8 cellular contexts compared by ENCODE assay signal in genomic region chr1:30929135-30929889, GRCh38. TPM values are rescaled to one million over a fixed set of nuclear protein-coding genes. Genes with fewer than 3 reads are reported as not detected.
A peak's percentile ranks its signal among the peaks of the same experiment; 100 is the strongest.
DNase-seq lines count a peak whose midpoint lies in the region; ATAC-seq and TF ChIP-seq lines count a peak whose summit lies in the region.

No MANE protein-coding gene starts in this region.

- H3K9me2 ChIP-seq in hepatocyte (replicated peaks; ENCODE audit: insufficient read depth) = no peaks in the 10 kb centered on the region

- peaks cover 5% of the 10 kb centered on the region for H4K20me1 ChIP-seq in hepatocyte (ENCODE audit: insufficient read depth, poor library complexity, severe bottlenecking)

- no peaks in the 10 kb centered on the region for H3K27me3 ChIP-seq in hepatocyte

- ATAC-seq in GM18873 (IDR thresholded peaks at IDR 0.05; ENCODE audit: low FRiP score, unreplicated experiment) (no peak), GM18519 (IDR thresholded peaks at IDR 0.05; ENCODE audit: low FRiP score, unreplicated experiment) (no peak)

- no peak overlapping the region for H3K27ac ChIP-seq in hepatocyte

- WGBS in hepatocyte (ENCODE audit: low lambda C conversion rate, missing lambda C conversion rate) = 44% methylated on average over 6 of the region's 6 CpGs

- peak; percentile 36 for DNase-seq in DMS114 treated with DMSO at 0.1 percent for 48 hours (lab: John Stamatoyannopoulos, UW; ENCODE audit: unreplicated experiment)
- DNase-seq in HuH-7 (ENCODE audit: low spot score) = peak; percentile 45
- peak; percentile 62 for DNase-seq in SK-N-DZ (ENCODE audit: low spot score)
- peak; percentile 23 for DNase-seq in amniotic stem cell (lab: John Stamatoyannopoulos, UW)
- peak; percentile 62 for DNase-seq in hepatocyte (ENCODE audit: low spot score)
- DNase-seq in stimulated activated CD4-positive, alpha-beta T cell treated with anti-CD3 and anti-CD28 coated beads, Interleukin-1b, Interleukin-23, amount 100 ng/mL, for 24 hours (ENCODE audit: low read depth in 4 of 4, low spot score in 1 of 4) = peak; percentile 16 to 26 (median 24)

- peak; percentile 64 for TF ChIP-seq CTCF in hepatocyte (IDR thresholded peaks at IDR 0.05; ENCODE audit: poor library complexity)

- no peaks in the 10 kb centered on the region for H3K36me3 ChIP-seq in hepatocyte (replicated peaks; ENCODE audit: insufficient read depth, low read depth)

- H3K4me1 ChIP-seq in hepatocyte (ENCODE audit: insufficient read depth) = peaks cover 7% of the 10 kb centered on the region

- H2AFZ ChIP-seq in hepatocyte = no peak overlapping the region

- no peak overlapping the region for H3K4me2 ChIP-seq in hepatocyte

- no peaks in the 10 kb centered on the region for H3K9me3 ChIP-seq in hepatocyte (ENCODE audit: low read depth)

- peaks cover 2% of the 10 kb centered on the region for H3K79me2 ChIP-seq in hepatocyte

- no peak overlapping the region for H3K4me3 ChIP-seq in hepatocyte

RNA-seq across cellular contexts. Expression of gene SDC3, which starts 20.8 kb away (rescaled TPM):
- polyA plus RNA-seq in SK-N-DZ (2014; cell fraction: cytosol; rRNA removed) = 11.0 and 14.5 TPM in 2 replicates
- polyA plus RNA-seq in SK-N-DZ (2014; cell fraction: nucleus; rRNA removed) = 9.0 and 9.3 TPM in 2 replicates
- 28.6 and 33.5 TPM in 2 replicates for total RNA-seq in hepatocyte
- 51.0 and 60.0 TPM in 2 replicates for polyA plus RNA-seq in hepatocyte
